ENCODE assay signal across 8 cellular contexts in genomic region chr9:122091682-122092592, GRCh38. TPM values are rescaled to one million over a fixed set of nuclear protein-coding genes. Genes with fewer than 3 reads are reported as not detected.
DNase-seq lines count a peak whose midpoint lies in the region; ATAC-seq and TF ChIP-seq lines count a peak whose summit lies in the region.

No MANE protein-coding gene starts in this region.

- H3K9me3 Mint-ChIP-seq in CD14-positive monocyte (peaks cover 0 to 5% (median 0%) of the 10 kb centered on the region in 7 donors), neural progenitor cell (no peaks in the 10 kb centered on the region)

- H3F3A ChIP-seq in neural progenitor cell (ENCODE audit: low read depth) = peaks cover 9% of the 10 kb centered on the region

- no peaks in the 10 kb centered on the region for H3K79me2 ChIP-seq in neural progenitor cell (ENCODE audit: low read depth)

- H3K4me1 ChIP-seq in duodenal mucosa (ENCODE audit: control insufficient read depth in 1 of 2, insufficient read depth in 2 of 2, low read length in 2 of 2) (peaks cover 23 to 29% of the 10 kb centered on the region in 2 donors), neural progenitor cell (peaks cover 7% of the 10 kb centered on the region)

- H3K4me3 Mint-ChIP-seq in CD14-positive monocyte (peak overlapping the region; percentile 83 to 95), neural progenitor cell (peak overlapping the region; percentile 92)

- H3K27me3 Mint-ChIP-seq in CD14-positive monocyte (ENCODE audit: low read depth in 3 of 3) (peaks cover 10 to 20% (median 19%) of the 10 kb centered on the region in 3 donors), neural progenitor cell (ENCODE audit: insufficient read depth, low read depth) (peaks cover 14% of the 10 kb centered on the region)

- H3K4me3 ChIP-seq in MG63 (peak overlapping the region; percentile 83), duodenal mucosa (ENCODE audit: low read depth in 1 of 2, low read length in 2 of 2) (peak overlapping the region; percentile 82 to 87), neural progenitor cell (peak overlapping the region; percentile 74)

- intact Hi-C loops in CD14-positive monocyte (cut with micrococcal nuclease) = loop anchor here (5.0 to 10.0 kb wide), 5 partner anchors 65 to 1517 kb away; partner anchors contain the start of genes MRRF (in 2 of the 2), RBM18 (in 2 of the 2), MORN5 (in 1 of the 2) and NDUFA8 (in 1 of the 2)

- peak overlapping the region in 6 of 7 donors; percentile 30 to 89 (median 63) for H3K27ac Mint-ChIP-seq in CD14-positive monocyte
- no peak overlapping the region for H3K27ac Mint-ChIP-seq in neural progenitor cell

- no peak for TF ChIP-seq CTCF in CD14-positive monocyte (IDR thresholded peaks at IDR 0.05)
- no peak for TF ChIP-seq CTCF in neural progenitor cell (IDR thresholded peaks at IDR 0.05)

- peaks cover 5% of the 10 kb centered on the region for H4K20me1 ChIP-seq in neural progenitor cell (ENCODE audit: low read depth)

- no peaks in the 10 kb centered on the region for H3K9me3 ChIP-seq in MG63
- H3K9me3 ChIP-seq in duodenal mucosa (ENCODE audit: control insufficient read depth in 1 of 2, low read length in 2 of 2) = no peaks in the 10 kb centered on the region
- H3K9me3 ChIP-seq in neural progenitor cell (ENCODE audit: low read depth) = no peaks in the 10 kb centered on the region

- H2AFZ ChIP-seq in neural progenitor cell (replicated peaks) = peak overlapping the region; percentile 90

- H3K9ac ChIP-seq in duodenal mucosa (ENCODE audit: low read depth in 1 of 2, low read length in 2 of 2) (peak overlapping the region; percentile 66 to 78), neural progenitor cell (no peak overlapping the region)

- ATAC-seq in HG03439 (IDR thresholded peaks at IDR 0.05; ENCODE audit: unreplicated experiment) (no peak), GM21360 (IDR thresholded peaks at IDR 0.05; ENCODE audit: unreplicated experiment) (no peak)

- H3K27ac ChIP-seq in duodenal mucosa (ENCODE audit: low read depth, low read length) (no peak overlapping the region), neural progenitor cell (no peak overlapping the region)

- peak overlapping the region; percentile 100 for H3K4me2 ChIP-seq in neural progenitor cell

- DNase-seq in CD14-positive monocyte (ENCODE audit: low spot score) (no peak), MG63 (no peak), neural progenitor cell (ENCODE audit: low spot score) (no peak), NCI-H2227 (lab: John Stamatoyannopoulos, UW; ENCODE audit: unreplicated experiment) (no peak), EL (no peak)

- no peaks in the 10 kb centered on the region; the same call in 1 of the 2 replicates for H3K36me3 ChIP-seq in MG63
- H3K36me3 ChIP-seq in duodenal mucosa (ENCODE audit: control insufficient read depth in 1 of 2, insufficient read depth in 2 of 2, low read length in 2 of 2) = no peaks in the 10 kb centered on the region
- no peaks in the 10 kb centered on the region for H3K36me3 ChIP-seq in neural progenitor cell

- H3K4me1 Mint-ChIP-seq in CD14-positive monocyte = peaks cover 44% of the 10 kb centered on the region
- peaks cover 16% of the 10 kb centered on the region for H3K4me1 Mint-ChIP-seq in neural progenitor cell

- H3K36me3 Mint-ChIP-seq in CD14-positive monocyte = peaks cover 2 to 8% of the 10 kb centered on the region in 2 donors
- no peaks in the 10 kb centered on the region for H3K36me3 Mint-ChIP-seq in neural progenitor cell

- H3K27me3 ChIP-seq in MG63 (no peaks in the 10 kb centered on the region; the same call in 1 of the 2 replicates), duodenal mucosa (ENCODE audit: control insufficient read depth in 1 of 2, insufficient read depth in 2 of 2, low read length in 2 of 2) (no peaks in the 10 kb centered on the region), neural progenitor cell (peaks cover 59% of the 10 kb centered on the region)

RNA-seq across cellular contexts. Expression of gene TTLL11, which starts 1.2 kb away (rescaled TPM):
- polyA plus RNA-seq in CD14-positive monocyte = 1 to 10 TPM; 2.9 to 3.1 TPM
- total RNA-seq in MG63 (2014; rRNA removed; shearing (Covaris generic); ENCODE audit: low replicate concordance) = 3.2 and 4.0 TPM in 2 replicates
- total RNA-seq in neural progenitor cell (ENCODE audit: low replicate concordance) = 0.75 and 0.84 TPM in 2 replicates
